ENCODE assay signal across 8 cellular contexts in the genomic region with DNA sequence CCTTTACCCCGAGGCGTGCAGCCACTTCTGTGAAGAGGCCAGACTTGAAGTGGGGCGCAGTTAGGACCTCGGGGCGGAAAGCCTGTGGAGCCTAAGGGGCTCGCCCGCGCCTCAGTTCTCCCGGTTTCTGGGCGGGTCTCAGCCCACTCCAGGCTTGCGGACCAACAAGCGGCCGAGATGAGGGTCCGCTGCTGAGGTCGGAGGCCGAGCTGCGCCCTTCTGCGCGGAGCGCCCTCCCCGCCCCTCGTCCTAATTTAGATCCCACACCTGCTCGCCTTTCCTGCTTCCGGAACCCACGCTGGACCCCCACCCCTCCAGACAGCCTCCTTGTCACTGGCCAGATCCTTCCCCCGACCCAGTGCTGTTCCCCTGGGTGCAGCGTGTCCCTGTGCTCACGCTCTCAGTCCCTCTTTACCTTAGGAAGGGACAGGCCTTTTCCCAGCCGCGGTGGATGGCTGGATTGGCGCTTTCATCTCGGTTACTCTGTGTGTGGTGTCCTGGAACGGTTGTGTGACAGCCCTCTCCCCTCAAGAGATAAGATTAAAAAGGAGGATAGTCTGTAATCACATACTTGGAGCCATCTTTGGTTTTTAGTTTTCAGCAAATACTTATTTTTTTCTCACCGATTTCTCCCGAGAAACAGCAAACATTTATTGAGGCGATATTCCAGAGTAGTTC. TPM values are rescaled to one million over a fixed set of nuclear protein-coding genes. Genes with fewer than 3 reads are reported as not detected.
DNase-seq lines count a peak whose midpoint lies in the region; ATAC-seq, FAIRE-seq and TF ChIP-seq lines count a peak whose summit lies in the region.

No MANE protein-coding gene starts in this region.

- no peaks in the 10 kb centered on the region for H3K9me3 ChIP-seq in astrocyte (ENCODE audit: insufficient read depth, low read depth, low read length)
- H3K9me3 ChIP-seq in left lung: no peaks in the 10 kb centered on the region
- no peaks in the 10 kb centered on the region for H3K9me3 ChIP-seq in tibial artery

- no peaks in the 10 kb centered on the region for H3K27me3 Mint-ChIP-seq in astrocyte (ENCODE audit: low read depth, unreplicated experiment)

- H3K4me2 ChIP-seq in astrocyte (ENCODE audit: low read length): peak overlapping the region; percentile 94

- peaks cover 24% of the 10 kb centered on the region for H3K79me2 ChIP-seq in astrocyte (ENCODE audit: insufficient read depth, low read length)

- peak overlapping the region; percentile 89 for H3K4me3 Mint-ChIP-seq in astrocyte (ENCODE audit: unreplicated experiment)

- no peaks in the 10 kb centered on the region for H3K27me3 ChIP-seq in astrocyte (ENCODE audit: insufficient read depth, low read length)
- no peaks in the 10 kb centered on the region for H3K27me3 ChIP-seq in left lung
- no peaks in the 10 kb centered on the region for H3K27me3 ChIP-seq in tibial artery

- ATAC-seq in GM18505 (IDR thresholded peaks at IDR 0.05; ENCODE audit: unreplicated experiment) (no peak), left lung (peak; percentile 1), HG02610 (IDR thresholded peaks at IDR 0.05; ENCODE audit: unreplicated experiment) (no peak)

- TF ChIP-seq CTCF in astrocyte (IDR thresholded peaks at IDR 0.05; ENCODE audit: insufficient read depth, low read depth, low read length): no peak
- no peak for TF ChIP-seq CTCF in left lung (IDR thresholded peaks at IDR 0.05)
- TF ChIP-seq CTCF in tibial artery (IDR thresholded peaks at IDR 0.05): no peak

- peak overlapping the region; percentile 81 for H3K4me3 ChIP-seq in astrocyte (ENCODE audit: insufficient read depth, low read depth, low read length)
- peak overlapping the region; percentile 88 to 96 for H3K4me3 ChIP-seq in left lung
- peak overlapping the region; percentile 87 to 94 for H3K4me3 ChIP-seq in tibial artery

- intact Hi-C loops in left lung (cut with DNase I) (no loop called here), tibial artery (cut with DNase I; ENCODE audit: low total_unique reads) (loop anchor here (1.0 to 10.0 kb wide), 2 partner anchors 19 to 304 kb away; partner anchors contain the start of genes GPATCH8 and UBTF)

- H3K4me1 Mint-ChIP-seq in astrocyte (ENCODE audit: low read depth, unreplicated experiment): peaks cover 21% of the 10 kb centered on the region

- H4K20me1 ChIP-seq in astrocyte (ENCODE audit: insufficient read depth, low read length): peaks cover 16% of the 10 kb centered on the region

- H3K27ac Mint-ChIP-seq in astrocyte (ENCODE audit: unreplicated experiment): peak overlapping the region; percentile 94

- FAIRE-seq in astrocyte (lab: Jason Lieb, UNC): no peak

- H3K27ac ChIP-seq in astrocyte (ENCODE audit: low read depth, low read length) (peak overlapping the region; percentile 75), left lung (peak overlapping the region; percentile 97 to 99), tibial artery (peak overlapping the region; percentile 95 to 97)

- H3K9me3 Mint-ChIP-seq in astrocyte (ENCODE audit: unreplicated experiment): no peaks in the 10 kb centered on the region

- TF ChIP-seq POLR2A in GM18505 (IDR thresholded peaks at IDR 0.05; ENCODE audit: borderline replicate concordance, extremely low read depth, insufficient read depth, insufficient read length): peak; percentile 56

- H3K36me3 Mint-ChIP-seq in astrocyte (ENCODE audit: low read depth, unreplicated experiment): peaks cover 7% of the 10 kb centered on the region

- DNase-seq in HuH-7 (ENCODE audit: low spot score) (peak; percentile 43), astrocyte (ENCODE audit: low read depth) (no peak), left lung (no peak), tibial artery (no peak), NOMO-1 treated with dmso at 0.1 percent for 144 hours (lab: John Stamatoyannopoulos, UW; ENCODE audit: unreplicated experiment) (no peak), KBM-7 (no peak)

- in situ Hi-C loops in KBM-7 (cut with MboI; ENCODE audit: low pct_unique_long_range_greater_than_20kb, low sequenced_read_pairs): no loop called here

- H3K4me1 ChIP-seq in astrocyte (ENCODE audit: insufficient read depth, low read length) (peaks cover 36% of the 10 kb centered on the region), left lung (peaks cover 9 to 55% of the 10 kb centered on the region in 2 donors), tibial artery (peaks cover 0 to 22% (median 15%) of the 10 kb centered on the region in 4 donors)

- H2AFZ ChIP-seq in astrocyte (ENCODE audit: low read depth, low read length): peak overlapping the region; percentile 86

- H3K9ac ChIP-seq in astrocyte (ENCODE audit: low read length): peak overlapping the region; percentile 91

- H3K36me3 ChIP-seq in astrocyte (ENCODE audit: insufficient read depth, low read length) (peaks cover 6% of the 10 kb centered on the region), left lung (peaks cover 0 to 21% of the 10 kb centered on the region in 2 donors), tibial artery (peaks cover 14 to 20% (median 15%) of the 10 kb centered on the region in 3 donors)

RNA-seq across cellular contexts. Expression of gene ATXN7L3, which starts 0.9 kb away (rescaled TPM):
- total RNA-seq in astrocyte: 87.0 and 96.0 TPM in 2 replicates
- 10 to 100 TPM; 51.3 to 81.8 TPM for total RNA-seq in left lung

RNA-seq across cellular contexts. Expression of gene TMUB2, which starts 13.8 kb away (rescaled TPM):
- total RNA-seq in astrocyte (28.2 and 28.8 TPM in 2 replicates), left lung (10 to 100 TPM; 33.6 to 41.8 TPM)

RNA-seq across cellular contexts. Expression of gene UBTF, which starts 18.9 kb away (rescaled TPM):
- 43.2 and 48.0 TPM in 2 replicates for total RNA-seq in astrocyte
- 10 to 100 TPM; 65.5 to 66.9 TPM for total RNA-seq in left lung

RNA-seq across cellular contexts. Expression of gene ASB16, which starts 30.1 kb away (rescaled TPM):
- total RNA-seq in astrocyte (not detected in 2 replicates), left lung (not detected)

RNA-seq across cellular contexts. Expression of gene HROB, which starts 58.9 kb away (rescaled TPM):
- 1.6 and 2.3 TPM in 2 replicates for total RNA-seq in astrocyte
- 1 to 10 TPM; 2.3 to 2.7 TPM for total RNA-seq in left lung
